Comparison of ENCODE assay signal across 8 cellular contexts in the genomic region with DNA sequence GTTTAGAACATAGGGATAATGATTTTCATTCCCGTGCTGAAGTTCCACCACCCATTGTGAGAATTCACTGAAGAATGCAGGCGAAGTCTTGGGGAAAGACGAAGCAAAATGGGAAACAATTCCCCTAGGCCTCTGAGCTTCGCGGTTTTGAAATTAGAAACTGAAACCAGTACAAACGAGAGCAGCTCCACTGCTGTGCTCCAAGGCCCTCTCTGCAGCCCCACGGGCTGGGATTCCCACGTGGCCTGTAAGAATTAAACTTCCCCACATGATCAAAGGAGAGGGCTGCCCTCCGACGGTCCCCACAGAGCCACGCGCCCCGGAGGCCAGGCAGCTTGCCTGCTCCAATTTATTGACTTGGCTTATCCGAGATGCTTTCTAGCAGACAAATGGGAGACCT.
DNase-seq lines count a peak whose midpoint lies in the region; ATAC-seq and TF ChIP-seq lines count a peak whose summit lies in the region.

No MANE protein-coding gene starts in this region.

- ATAC-seq in GM18520 (IDR thresholded peaks at IDR 0.05; ENCODE audit: unreplicated experiment) (no peak), GM19452 (IDR thresholded peaks at IDR 0.05; ENCODE audit: unreplicated experiment) (no peak)

- no peaks in the 10 kb centered on the region for H3K9me3 ChIP-seq in mesodermal cell (ENCODE audit: control insufficient read depth, low read length)

- 39 to 44% methylated on average over 8 to 14 of the region's 14 CpGs for WGBS in mesodermal cell (ENCODE audit: insufficient coverage in 2 of 2), 2 experiments

- H3K27ac ChIP-seq in caudate nucleus (ENCODE audit: low read depth, low read length) (no peak overlapping the region), mesodermal cell (ENCODE audit: low read depth, low read length, severe bottlenecking) (peak overlapping the region; percentile 17)

- peak overlapping the region; percentile 7 for H3K4me3 ChIP-seq in AG04449 (ENCODE audit: low read depth, low read length)
- H3K4me3 ChIP-seq in HFF-Myc (replicated peaks; ENCODE audit: low read depth, low read length) = peak overlapping the region; percentile 14; the same call in 1 of the 2 replicates
- H3K4me3 ChIP-seq in mesodermal cell (ENCODE audit: extremely low read depth, insufficient read depth, low read length, poor library complexity, severe bottlenecking) = no peak overlapping the region

- CTCF ChIA-PET in AG04449 (lab: Yijun Ruan, JAX) = interaction anchor here (1.0 to 2.1 kb wide), 7 partner anchors 17 to 212 kb away, joined by 3 to 10 read pairs (median 4); no protein-coding TSS in a partner anchor

- peaks cover 26% of the 10 kb centered on the region for H3K4me1 ChIP-seq in mesodermal cell (ENCODE audit: control insufficient read depth, insufficient read depth, low read length, poor library complexity, severe bottlenecking)

- DNase-seq in AG04449 (ENCODE audit: low read depth, low spot score) = peak; percentile 70
- DNase-seq in HFF-Myc (ENCODE audit: extremely low read depth, low read depth) = no peak
- DNase-seq in caudate nucleus (lab: John Stamatoyannopoulos, UW) = peak in 32 of 61 donors; percentile 2 to 39 (median 12)
- DNase-seq in NCI-H146 (lab: John Stamatoyannopoulos, UW) = no peak
- DNase-seq in NCI-H2081 (lab: John Stamatoyannopoulos, UW) = no peak

- H3K36me3 ChIP-seq in mesodermal cell (ENCODE audit: control insufficient read depth, insufficient read depth, low read length) = no peaks in the 10 kb centered on the region

- TF ChIP-seq CTCF in AG04449 (IDR thresholded peaks at IDR 0.05; ENCODE audit: insufficient read depth, low read length, missing control alignments) (no peak), HFF-Myc (IDR thresholded peaks at IDR 0.05; ENCODE audit: low read depth, low read length, missing control alignments) (no peak)

- POLR2A ChIA-PET in AG04449 (lab: Yijun Ruan, JAX) = interaction anchor here (0.6 to 1.6 kb wide), 5 partner anchors 8 to 139 kb away, joined by 3 to 7 read pairs (median 7); no protein-coding TSS in a partner anchor

Comparison
In these comparisons a context has a peak if more than half of its experiments do, and no peak if none do; other contexts are left out.
1. DNase-seq: peak in AG04449 (single experiment) and caudate nucleus (32 of 61); none in HFF-Myc (single experiment), NCI-H146 (single experiment) and NCI-H2081 (0 of 2).